In genomic region chr7:22732556-22733126, GRCh38 we compare ENCODE assay signal across 11 cellular contexts. TPM values are rescaled to one million over a fixed set of nuclear protein-coding genes. Genes with fewer than 3 reads are reported as not detected.
A peak's percentile ranks its signal among the peaks of the same experiment; 100 is the strongest.
DNase-seq lines count a peak whose midpoint lies in the region; ATAC-seq and TF ChIP-seq lines count a peak whose summit lies in the region.
"Had no signal": no experiment of that assay in that cellular context is flagged by ENCODE, and none has a peak within 500 bp of the region (broad histone marks: within the 10 kb centered on the region; RNA-seq: fewer than 3 reads in every experiment).

No MANE protein-coding gene starts in this region.

- no peaks in the 10 kb centered on the region for H3K36me3 ChIP-seq in BJ (ENCODE audit: control insufficient read depth, insufficient read depth, low read length)
- H3K36me3 ChIP-seq in GM23248 (ENCODE audit: low read depth), result peaks cover 22% of the 10 kb centered on the region; the same call in 1 of the 2 replicates
- H3K36me3 ChIP-seq in kidney epithelial cell (ENCODE audit: control insufficient read depth, insufficient read depth, low read length), result no peaks in the 10 kb centered on the region

- H3K9me3 ChIP-seq in GM23248 (ENCODE audit: low read depth), result no peaks in the 10 kb centered on the region
- H3K9me3 ChIP-seq in CD4-positive, alpha-beta T cell (ENCODE audit: control insufficient read depth, low read length), result peaks cover 8% of the 10 kb centered on the region

- WGBS in GM23248 (ENCODE audit: low coverage in 1 of 2, low lambda C conversion rate in 2 of 2, missing lambda C conversion rate in 2 of 2), 2 experiments, result 86 to 90% methylated on average over 4 of the region's 4 CpGs

- H3K4me2 ChIP-seq in GM23248 (ENCODE audit: unreplicated experiment), result no peak overlapping the region

- no peak overlapping the region for H3K4me3 ChIP-seq in BJ (ENCODE audit: low read depth, low read length)
- no peak overlapping the region for H3K4me3 ChIP-seq in GM23248
- no peak overlapping the region for H3K4me3 ChIP-seq in kidney epithelial cell (ENCODE audit: low read depth, low read length)

- peaks cover 29% of the 10 kb centered on the region for H3K4me1 ChIP-seq in GM23248 (ENCODE audit: insufficient read depth)

- H3K9me2 ChIP-seq in GM23248 (ENCODE audit: insufficient read depth), result no peaks in the 10 kb centered on the region

- H2AFZ ChIP-seq in GM23248, result no peak overlapping the region

- H3K4me1 Mint-ChIP-seq in CD4-positive, alpha-beta T cell (ENCODE audit: low read depth), result peaks cover 5% of the 10 kb centered on the region
- H3K4me1 Mint-ChIP-seq: neural crest cell had no signal

- in situ Hi-C loops in GM23248 (cut with MboI), result no loop called here

- peaks cover 67% of the 10 kb centered on the region for H3K27me3 Mint-ChIP-seq in CD4-positive, alpha-beta T cell

- no peak for DNase-seq in BJ (ENCODE audit: low read depth)
- DNase-seq in GM23248, result peak; percentile 37
- peak; percentile 66 for DNase-seq in SW480 (ENCODE audit: low spot score)
- no peak for DNase-seq in kidney epithelial cell (ENCODE audit: low read depth)
- DNase-seq in CD4-positive, alpha-beta T cell, result no peak
- no peak for DNase-seq in activated CD4-positive, alpha-beta T cell treated with anti-CD3 and anti-CD28 coated beads, Interleukin-2, amount 50 U/mL, for 1 hour
- DNase-seq in ureter (ENCODE audit: low spot score), result no peak
- DNase-seq: foreskin melanocyte had no signal

- no peak overlapping the region for H3K27ac Mint-ChIP-seq in CD4-positive, alpha-beta T cell
- H3K27ac Mint-ChIP-seq: activated T-helper 1 cell treated with anti-CD3 and anti-CD28 coated beads, Interleukin-12 subunit alpha, Interleukin-12 subunit beta, Interleukin-2, Interleukin-4 antibody, amounts not matched to agents 30 ng/mL and 10 ng/mL and 1 ng/mL, durations not matched to agents 14 hours and 24 hours and 36 hours had no signal

- TF ChIP-seq CTCF in BJ (IDR thresholded peaks at IDR 0.05; ENCODE audit: insufficient read depth, low read depth, low read length) (0 out of 2 replicates have a peak, but pooled peaks have one; percentile 14), kidney epithelial cell (IDR thresholded peaks at IDR 0.05; ENCODE audit: insufficient read depth, low read length, poor library complexity, severe bottlenecking) (peak; percentile 42)
- no peak for TF ChIP-seq CTCF in CD4-positive, alpha-beta T cell (IDR thresholded peaks at IDR 0.05)

- peaks cover 44% of the 10 kb centered on the region for H3F3A ChIP-seq in GM23248 (ENCODE audit: insufficient read depth)

- H3K36me3 Mint-ChIP-seq in CD4-positive, alpha-beta T cell (ENCODE audit: low read depth), result no peaks in the 10 kb centered on the region

- H3K27me3 ChIP-seq in BJ (ENCODE audit: control insufficient read depth, insufficient read depth, low read length) (no peaks in the 10 kb centered on the region), GM23248 (replicated peaks; ENCODE audit: insufficient read depth) (no peaks in the 10 kb centered on the region), kidney epithelial cell (ENCODE audit: control insufficient read depth, insufficient read depth, low read length) (no peaks in the 10 kb centered on the region)
- peaks cover 4% of the 10 kb centered on the region for H3K27me3 ChIP-seq in CD4-positive, alpha-beta T cell (ENCODE audit: control insufficient read depth, insufficient read depth, low read length)

- H3K9ac ChIP-seq in GM23248, result no peak overlapping the region

- H3K79me2 ChIP-seq in GM23248 (ENCODE audit: insufficient read depth), result peaks cover 19% of the 10 kb centered on the region

- no peaks in the 10 kb centered on the region for H4K20me1 ChIP-seq in GM23248 (ENCODE audit: insufficient read depth)

- CTCF ChIA-PET in BJ (lab: Yijun Ruan, JAX), result interaction anchor here (1.2 to 4.7 kb wide), 5 partner anchors 9 to 322 kb away, joined by 4 to 23 read pairs (median 4); no protein-coding TSS in a partner anchor
- CTCF ChIA-PET in CD4-positive, alpha-beta T cell (lab: Charles Lee), result interaction anchor here (1.2 kb wide), 1 partner anchor 172 kb away, joined by 7 read pairs; no protein-coding TSS in a partner anchor

- no peaks in the 10 kb centered on the region for H3K9me3 Mint-ChIP-seq in CD4-positive, alpha-beta T cell
- H3K9me3 Mint-ChIP-seq: activated T-helper 1 cell treated with anti-CD3 and anti-CD28 coated beads, Interleukin-12 subunit alpha, Interleukin-12 subunit beta, Interleukin-2, Interleukin-4 antibody, amounts not matched to agents 30 ng/mL and 10 ng/mL and 1 ng/mL, durations not matched to agents 14 hours and 24 hours and 36 hours had no signal

- H3K27ac ChIP-seq in GM23248, result no peak overlapping the region
- H3K27ac ChIP-seq in CD4-positive, alpha-beta T cell (ENCODE audit: low read depth, low read length), result no peak overlapping the region

- H3K4me3 Mint-ChIP-seq in CD4-positive, alpha-beta T cell, result no peak overlapping the region
- H3K4me3 Mint-ChIP-seq: activated T-helper 1 cell treated with anti-CD3 and anti-CD28 coated beads, Interleukin-12 subunit alpha, Interleukin-12 subunit beta, Interleukin-2, Interleukin-4 antibody, amounts not matched to agents 30 ng/mL and 10 ng/mL and 1 ng/mL, durations not matched to agents 14 hours and 24 hours and 36 hours; neural crest cell had no signal

- POLR2A ChIA-PET in BJ (lab: Charles Lee), result no interaction called here
- POLR2A ChIA-PET in CD4-positive, alpha-beta T cell (lab: Charles Lee), result no interaction called here

- intact Hi-C loops in CD4-positive, alpha-beta T cell (cut with DNase I, micrococcal nuclease), result no loop called here

- ATAC-seq in CD4-positive, alpha-beta T cell (ENCODE audit: poor library complexity), result no peak
- no peak for ATAC-seq in GM18519 (IDR thresholded peaks at IDR 0.05; ENCODE audit: low FRiP score, unreplicated experiment)

RNA-seq across cellular contexts. Expression of gene IL6, which starts 5.6 kb away (rescaled TPM):
- 25.7 and 31.0 TPM in 2 replicates for polyA plus RNA-seq in BJ (2011; rRNA removed)
- polyA minus RNA-seq in BJ (2011; rRNA and poly(A)+ RNA removed), result 18.8 and 19.7 TPM in 2 replicates
- total RNA-seq in GM23248 (2014; rRNA removed; shearing (Covaris generic)), result 15.3 and 18.7 TPM in 2 replicates
- polyA plus RNA-seq in GM23248 (2016; fragmentation: Nextera tagmentation; extraction: Ambion mirVana), result 29.0 and 30.6 TPM in 2 replicates
- 8.5 and 16.2 TPM in 2 replicates for total RNA-seq in kidney epithelial cell
- not detected for total RNA-seq in CD4-positive, alpha-beta T cell
- 5.0 TPM for total RNA-seq in ureter
- total RNA-seq: neural crest cell had no signal

Comparison
In these comparisons a context has a peak if more than half of its experiments do, and no peak if none do; other contexts are left out.
1. DNase-seq: peak in GM23248 (single experiment) and SW480 (single experiment); none in BJ (single experiment), kidney epithelial cell (single experiment), CD4-positive, alpha-beta T cell (0 of 10), activated CD4-positive, alpha-beta T cell treated with anti-CD3 and anti-CD28 coated beads, Interleukin-2, amount 50 U/mL, for 1 hour (single experiment) and ureter (single experiment).